ENCODE assay signal across 26 cellular contexts in the genomic region with DNA sequence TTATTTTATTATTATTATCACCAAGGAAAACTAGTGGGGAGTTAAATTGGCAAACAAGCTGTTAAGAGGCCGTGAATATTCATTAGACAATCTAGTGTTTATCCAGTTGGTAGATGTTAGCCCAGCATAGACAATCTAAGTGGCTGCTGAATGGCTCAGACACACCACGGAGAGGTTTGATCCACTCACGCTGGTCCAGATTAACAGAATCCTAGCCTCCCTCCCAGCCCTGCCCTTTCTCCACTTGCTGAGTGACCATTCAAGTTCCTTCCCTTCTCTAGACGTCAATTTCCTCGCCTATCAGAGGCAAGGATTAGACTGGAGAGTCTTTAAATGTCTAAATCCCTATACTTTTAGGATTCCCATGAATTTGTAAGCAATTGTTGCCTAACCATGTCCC.
"Had no signal": no experiment of that assay in that cellular context is flagged by ENCODE, and none has a peak within 500 bp of the region (broad histone marks: within the 10 kb centered on the region; RNA-seq: fewer than 3 reads in every experiment).

No MANE protein-coding gene starts in this region.

- H3K4me3 ChIP-seq: coronary artery, dorsolateral prefrontal cortex, esophagus squamous epithelium, gastrocnemius medialis, heart right ventricle, left lung, lower lobe of right lung, mucosa of descending colon had no signal

- H3K4me3 Mint-ChIP-seq: mesothelial cell of epicardium; naive B cell; naive thymus-derived CD8-positive, alpha-beta T cell had no signal

- H3K9me3 ChIP-seq: esophagus squamous epithelium, gastrocnemius medialis, heart right ventricle, left lung, lower lobe of right lung, mucosa of descending colon had no signal

- DNase-seq: dermis blood vessel endothelial cell; dorsolateral prefrontal cortex; effector CD4-positive, alpha-beta T cell; effector memory CD4-positive, alpha-beta T cell; erythroblast; esophagus squamous epithelium; foreskin fibroblast; foreskin melanocyte; gastrocnemius medialis; glutamatergic neuron; head of caudate nucleus; heart right ventricle; hippocampal formation; left cardiac atrium; left lung; left ventricle myocardium superior; lower lobe of right lung; mesenchymal stem cell; mucosa of descending colon; naive B cell; naive thymus-derived CD8-positive, alpha-beta T cell had no signal

- H3K36me3 Mint-ChIP-seq: mesothelial cell of epicardium; naive B cell; naive thymus-derived CD8-positive, alpha-beta T cell had no signal

- H3K4me1 ChIP-seq: gastrocnemius medialis, left lung, lower lobe of right lung had no signal

- H3K27ac Mint-ChIP-seq: mesothelial cell of epicardium; naive B cell; naive thymus-derived CD8-positive, alpha-beta T cell had no signal

- FAIRE-seq: islet of Langerhans, keratinocyte had no signal

- H3K9me3 Mint-ChIP-seq: mesothelial cell of epicardium; naive thymus-derived CD8-positive, alpha-beta T cell had no signal

- H3K4me1 Mint-ChIP-seq: mesothelial cell of epicardium had no signal

- H3K36me3 ChIP-seq: esophagus squamous epithelium, gastrocnemius medialis, heart right ventricle, left lung, lower lobe of right lung had no signal

- H3K27ac ChIP-seq: coronary artery, dorsolateral prefrontal cortex, epithelial cell of prostate, esophagus squamous epithelium, gastrocnemius medialis, heart right ventricle, left lung, lower lobe of right lung had no signal
